26 cellular contexts compared by ENCODE assay signal in genomic region chr12:116613256-116613655, GRCh38.
"Had no signal": no experiment of that assay in that cellular context is flagged by ENCODE, and none has a peak within 500 bp of the region (broad histone marks: within the 10 kb centered on the region; RNA-seq: fewer than 3 reads in every experiment).

No MANE protein-coding gene starts in this region.

- H3K27me3 ChIP-seq: breast epithelium, neural progenitor cell, right atrium auricular region, transverse colon had no signal

- H3K36me3 ChIP-seq: breast epithelium, lower lobe of right lung, neural progenitor cell, right atrium auricular region, transverse colon had no signal

- H3K4me3 ChIP-seq: breast epithelium, lower lobe of right lung, neural progenitor cell, right atrium auricular region, transverse colon had no signal

- H3K9me3 ChIP-seq: breast epithelium, right atrium auricular region, transverse colon had no signal

- H3K4me1 ChIP-seq: breast epithelium, parathyroid adenoma had no signal

- DNase-seq: activated B cell treated with CpG ODN at 0.5 μM for 24 hours; activated CD4-positive, alpha-beta T cell treated with anti-CD3 and anti-CD28 coated beads, Interleukin-2, amount 50 U/mL, for 1 hour; activated CD8-positive, alpha-beta T cell treated with anti-CD3 and anti-CD28 coated beads for 36 hours; activated gamma-delta T cell treated with Interleukin-2 at 50 U/mL for 16 hours; activated T-cell treated with anti-CD3 and anti-CD28 coated beads, Interleukin-2, amount 50 U/mL, for 4 hours; central memory CD4-positive, alpha-beta T cell; endodermal cell; foreskin fibroblast; head of caudate nucleus; hypothalamus; immature natural killer cell; kidney; left colon; lower lobe of right lung; mesenchymal stem cell; naive thymus-derived CD8-positive, alpha-beta T cell; occipital lobe; stimulated activated CD4-positive, alpha-beta T cell treated with anti-CD3 and anti-CD28 coated beads, Interleukin-15, amount 100 ng/mL, for 24 hours; stimulated activated naive CD4-positive, alpha-beta T cell; transverse colon had no signal

- H3K27ac ChIP-seq: breast epithelium, lower lobe of right lung, neural progenitor cell, parathyroid adenoma, right atrium auricular region, transverse colon had no signal

- ATAC-seq: activated CD8-positive, alpha-beta T cell treated with anti-CD3 and anti-CD28 coated beads for 36 hours; activated T-cell treated with anti-CD3 and anti-CD28 coated beads, Interleukin-2, amount 50 U/mL, for 4 hours; activated T-helper 17 cell treated with anti-CD3 and anti-CD28 coated beads, Interleukin-2, amount 50 U/mL, for 72 hours; esophagus mucosa; left colon; naive thymus-derived CD8-positive, alpha-beta T cell had no signal
